ENCODE assay signal across 15 cellular contexts in the genomic region with DNA sequence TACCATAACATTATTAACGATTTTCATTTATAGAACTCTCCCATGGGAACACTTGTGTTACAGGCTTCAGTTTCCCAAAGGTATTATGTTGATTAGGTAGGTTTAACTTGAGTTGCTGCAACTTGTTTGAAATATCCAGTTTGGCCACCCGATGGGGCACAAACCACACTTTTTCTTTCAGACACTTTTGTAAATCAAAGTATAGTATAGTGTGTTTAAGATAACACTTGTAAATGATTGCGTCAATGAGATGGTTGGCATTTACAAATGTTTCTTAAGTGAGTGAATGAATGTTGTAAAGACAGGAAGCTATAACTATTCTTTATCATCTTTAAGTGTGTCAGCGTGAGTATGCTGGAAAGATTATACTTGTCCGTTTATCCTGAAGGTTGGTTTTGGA. TPM values are rescaled to one million over a fixed set of nuclear protein-coding genes. Genes with fewer than 3 reads are reported as not detected.
DNase-seq lines count a peak whose midpoint lies in the region; ATAC-seq, FAIRE-seq and TF ChIP-seq lines count a peak whose summit lies in the region.
"Had no signal": no experiment of that assay in that cellular context is flagged by ENCODE, and none has a peak within 500 bp of the region (broad histone marks: within the 10 kb centered on the region; RNA-seq: fewer than 3 reads in every experiment).

No MANE protein-coding gene starts in this region.

- H3K9ac ChIP-seq in Karpas-422 (ENCODE audit: low read length) (no peak overlapping the region), adipocyte (ENCODE audit: low read length) (no peak overlapping the region), keratinocyte (ENCODE audit: control insufficient read depth, extremely low read depth, insufficient read depth, low read length) (no peak overlapping the region)

- no peak for DNase-seq in D721Med (ENCODE audit: insufficient read length, low spot score)
- DNase-seq in Karpas-422, result peak; percentile 56
- peak; percentile 42 for DNase-seq in adipocyte (ENCODE audit: low read depth)
- no peak for DNase-seq in keratinocyte (ENCODE audit: low read depth, low spot score)
- no peak for DNase-seq in activated T-cell treated with anti-CD3 and anti-CD28 coated beads, Interleukin-2, amount 50 U/mL, for 72 hours
- no peak for DNase-seq in H4 (ENCODE audit: low spot score)
- DNase-seq in NOMO-1 treated with dmso at 0.1 percent for 144 hours (lab: John Stamatoyannopoulos, UW; ENCODE audit: unreplicated experiment), result no peak
- no peak for DNase-seq in AG08396 (ENCODE audit: low spot score)
- DNase-seq: amygdala, DMS153, foreskin melanocyte, GOT3, NCI-H2029, SW 1271 had no signal

- H3K4me1 ChIP-seq in Karpas-422 (ENCODE audit: low read length), result peaks cover 58% of the 10 kb centered on the region
- peaks cover 21% of the 10 kb centered on the region for H3K4me1 ChIP-seq in adipocyte (ENCODE audit: control insufficient read depth, insufficient read depth, low read length)
- H3K4me1 ChIP-seq in keratinocyte (ENCODE audit: control insufficient read depth, extremely low read depth, insufficient read depth, low read length), result peaks cover 24% of the 10 kb centered on the region

- no peak overlapping the region for H3K4me3 Mint-ChIP-seq in activated T-cell treated with anti-CD3 and anti-CD28 coated beads, Interleukin-2, amount 50 U/mL, for 72 hours

- no peaks in the 10 kb centered on the region for H3K9me2 ChIP-seq in Karpas-422 (replicated peaks; ENCODE audit: insufficient read depth, low read length)

- H3K27ac ChIP-seq in Karpas-422 (ENCODE audit: low read length) (no peak overlapping the region), keratinocyte (ENCODE audit: control insufficient read depth, insufficient read depth, low read length) (peak overlapping the region; percentile 17)

- H3K79me2 ChIP-seq in Karpas-422 (ENCODE audit: low read length) (peaks cover 43% of the 10 kb centered on the region), keratinocyte (ENCODE audit: control insufficient read depth, insufficient read depth, low read length) (peaks cover 44% of the 10 kb centered on the region)

- H3K27me3 ChIP-seq in Karpas-422 (ENCODE audit: low read length) (no peaks in the 10 kb centered on the region), adipocyte (replicated peaks; ENCODE audit: control insufficient read depth, insufficient read depth, low read length) (no peaks in the 10 kb centered on the region), keratinocyte (ENCODE audit: control insufficient read depth, extremely low read depth, insufficient read depth, low read length) (no peaks in the 10 kb centered on the region)

- H3K27ac Mint-ChIP-seq in activated T-cell treated with anti-CD3 and anti-CD28 coated beads, Interleukin-2, amount 50 U/mL, for 72 hours, result no peak overlapping the region

- ATAC-seq in activated T-cell treated with anti-CD3 and anti-CD28 coated beads, Interleukin-2, amount 50 U/mL, for 72 hours (replicated peaks in 1 of 2), result no peak
- ATAC-seq: sciatic nerve had no signal

- FAIRE-seq in D721Med (lab: Jason Lieb, UNC) (peak; percentile 87), keratinocyte (lab: Jason Lieb, UNC) (peak; percentile 78)

- H3K4me1 Mint-ChIP-seq in activated T-cell treated with anti-CD3 and anti-CD28 coated beads, Interleukin-2, amount 50 U/mL, for 72 hours (ENCODE audit: low read depth), result peaks cover 10% of the 10 kb centered on the region

- H3K9me3 Mint-ChIP-seq in activated T-cell treated with anti-CD3 and anti-CD28 coated beads, Interleukin-2, amount 50 U/mL, for 72 hours, result no peaks in the 10 kb centered on the region

- H3K27me3 Mint-ChIP-seq in activated T-cell treated with anti-CD3 and anti-CD28 coated beads, Interleukin-2, amount 50 U/mL, for 72 hours (ENCODE audit: low read depth), result no peaks in the 10 kb centered on the region

- H3K9me1 ChIP-seq in keratinocyte (ENCODE audit: control insufficient read depth, extremely low read depth, insufficient read depth, low read length), result no peaks in the 10 kb centered on the region

- H3K9me3 ChIP-seq in Karpas-422 (ENCODE audit: low read length), result no peaks in the 10 kb centered on the region
- no peaks in the 10 kb centered on the region for H3K9me3 ChIP-seq in adipocyte (ENCODE audit: control insufficient read depth, low read length)
- no peaks in the 10 kb centered on the region for H3K9me3 ChIP-seq in keratinocyte (ENCODE audit: control insufficient read depth, low read depth, low read length)

- H3K36me3 ChIP-seq in Karpas-422 (ENCODE audit: insufficient read depth, low read length) (no peaks in the 10 kb centered on the region), adipocyte (ENCODE audit: control insufficient read depth, insufficient read depth, low read length, severe bottlenecking) (no peaks in the 10 kb centered on the region), keratinocyte (ENCODE audit: control insufficient read depth in 2 of 2, extremely low read depth in 1 of 2, insufficient read depth in 2 of 2, low read length in 2 of 2) (no peaks in the 10 kb centered on the region)

- peaks cover 0 to 2% of the 10 kb centered on the region in 2 donors for H3K36me3 Mint-ChIP-seq in activated T-cell treated with anti-CD3 and anti-CD28 coated beads, Interleukin-2, amount 50 U/mL, for 72 hours (ENCODE audit: insufficient read depth in 2 of 2)

- H3K4me3 ChIP-seq in Karpas-422 (ENCODE audit: low read length) (no peak overlapping the region), adipocyte (ENCODE audit: low read length) (no peak overlapping the region), keratinocyte (ENCODE audit: control insufficient read depth in 2 of 3, extremely low read depth in 1 of 3, insufficient read depth in 2 of 3, low read depth in 1 of 3, low read length in 3 of 3) (no peak overlapping the region)

- H4K20me1 ChIP-seq in Karpas-422 (ENCODE audit: insufficient read depth, low read depth, low read length), result peaks cover 11% of the 10 kb centered on the region; the same call in 1 of the 2 replicates
- no peaks in the 10 kb centered on the region for H4K20me1 ChIP-seq in keratinocyte (ENCODE audit: control insufficient read depth, extremely low read depth, insufficient read depth, low read length)

- dilution Hi-C loops in keratinocyte (cut with MboI; ENCODE audit: extremely low pct_ligation_motif_present, low sequenced_read_pairs), result no loop called here

- peak overlapping the region; percentile 34 for H3K4me2 ChIP-seq in Karpas-422 (ENCODE audit: low read depth, low read length, poor library complexity, severe bottlenecking)
- H3K4me2 ChIP-seq in keratinocyte (ENCODE audit: control insufficient read depth, extremely low read depth, insufficient read depth, low read depth, low read length), result peak overlapping the region; percentile 56

- TF ChIP-seq CTCF in D721Med (IDR thresholded peaks at IDR 0.05; ENCODE audit: insufficient read depth, missing control alignments) (peak; percentile 32), keratinocyte (optimal IDR thresholded peaks at IDR 0.05 in 1 of 3, IDR thresholded peaks at IDR 0.05 in 1 of 3, conservative IDR thresholded peaks at IDR 0.05 in 1 of 3; ENCODE audit: extremely low read depth in 1 of 3, insufficient read depth in 2 of 3, low read length in 3 of 3) (peak in 1 of 3 experiments; percentile 33)

- H2AFZ ChIP-seq in Karpas-422 (ENCODE audit: low read length), result no peak overlapping the region
- H2AFZ ChIP-seq in keratinocyte (ENCODE audit: control insufficient read depth, low read length), result no peak overlapping the region

RNA-seq across cellular contexts. Expression of a gene that starts 4.3 kb away (rescaled TPM):
- 18.2 and 38.3 TPM in 2 replicates for total RNA-seq in Karpas-422 (2014; rRNA removed; shearing (Covaris generic); ENCODE audit: low replicate concordance)
- 22.7 to 40.0 TPM (median 31.1 TPM) in 3 replicates for polyA plus RNA-seq in keratinocyte
- 7.3 TPM for polyA plus RNA-seq in keratinocyte (2011; ENCODE audit: low read depth)
- polyA plus RNA-seq in keratinocyte (2011; cell fraction: cytosol; rRNA removed), result 17.2 and 30.4 TPM in 2 replicates
- 34.2 TPM in 2 replicates for polyA plus RNA-seq in keratinocyte (2011; cell fraction: nucleus; rRNA removed)
- polyA plus RNA-seq in keratinocyte (2012; ENCODE audit: low replicate concordance), result 7.3 and 23.0 TPM in 2 replicates
- 45.4 to 72.1 TPM (median 49.4 TPM) in 3 replicates for polyA minus RNA-seq in keratinocyte
- polyA minus RNA-seq in keratinocyte (2011; cell fraction: cytosol; rRNA and poly(A)+ RNA removed), result 40.1 TPM
- polyA minus RNA-seq in keratinocyte (2011; cell fraction: nucleus; rRNA and poly(A)+ RNA removed), result 38.6 and 86.7 TPM in 2 replicates
- total RNA-seq in activated T-cell treated with anti-CD3 and anti-CD28 coated beads, Interleukin-2, amount 50 U/mL, for 72 hours, result 10 to 100 TPM; 17.8 to 20.3 TPM
- total RNA-seq in H4 (2014; rRNA removed; shearing (Covaris generic)), result 16.9 and 23.5 TPM in 2 replicates

Comparison
In these comparisons a context has a peak if more than half of its experiments do, and no peak if none do; other contexts are left out.
1. DNase-seq: peak in Karpas-422 (single experiment) and adipocyte (single experiment); none in D721Med (single experiment), keratinocyte (single experiment), activated T-cell treated with anti-CD3 and anti-CD28 coated beads, Interleukin-2, amount 50 U/mL, for 72 hours (0 of 2), H4 (single experiment), NOMO-1 treated with dmso at 0.1 percent for 144 hours (single experiment) and AG08396 (single experiment).